13 cellular contexts compared by ENCODE assay signal in the genomic region with DNA sequence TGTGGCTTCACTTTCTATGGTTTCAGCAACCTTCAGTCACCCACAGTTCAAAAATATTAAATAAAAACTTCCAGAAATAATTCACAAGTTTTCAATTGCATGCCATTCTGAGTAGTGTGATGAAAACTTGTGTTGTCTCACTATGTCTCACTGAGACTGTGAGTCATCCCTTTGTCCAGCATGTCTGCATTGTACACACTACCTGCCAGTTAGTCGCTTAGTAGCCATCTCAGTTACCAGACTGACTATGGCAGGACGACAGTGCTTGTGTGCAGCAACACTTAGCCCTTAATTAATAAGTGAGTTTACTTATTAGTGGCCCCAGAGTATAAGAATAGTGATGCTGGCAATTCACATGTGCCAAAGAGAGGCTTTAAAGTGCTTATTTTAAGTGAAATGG. TPM values are rescaled to one million over a fixed set of nuclear protein-coding genes. Genes with fewer than 3 reads are reported as not detected.
DNase-seq lines count a peak whose midpoint lies in the region; ATAC-seq and TF ChIP-seq lines count a peak whose summit lies in the region.
"Had no signal": no experiment of that assay in that cellular context is flagged by ENCODE, and none has a peak within 500 bp of the region (broad histone marks: within the 10 kb centered on the region; RNA-seq: fewer than 3 reads in every experiment).

No MANE protein-coding gene starts in this region.

- H3K36me3 ChIP-seq in SJSA1, result peaks cover 4% of the 10 kb centered on the region; the same call in 1 of the 2 replicates

- no peaks in the 10 kb centered on the region for H3K27me3 Mint-ChIP-seq in activated T-cell treated with anti-CD3 and anti-CD28 coated beads, Interleukin-2, amount 50 U/mL, for 24 hours
- no peaks in the 10 kb centered on the region for H3K27me3 Mint-ChIP-seq in stimulated activated naive CD8-positive, alpha-beta T cell treated with anti-CD3 and anti-CD28 coated beads, Interleukin-15, amount 100 ng/mL, for 72 hours
- H3K27me3 Mint-ChIP-seq: central memory CD8-positive, alpha-beta T cell had no signal

- no peak overlapping the region for H3K4me3 Mint-ChIP-seq in activated T-cell treated with anti-CD3 and anti-CD28 coated beads, Interleukin-2, amount 50 U/mL, for 24 hours
- H3K4me3 Mint-ChIP-seq in stimulated activated naive CD8-positive, alpha-beta T cell treated with anti-CD3 and anti-CD28 coated beads, Interleukin-15, amount 100 ng/mL, for 72 hours, result no peak overlapping the region
- H3K4me3 Mint-ChIP-seq: central memory CD8-positive, alpha-beta T cell had no signal

- H3K4me3 ChIP-seq in SJSA1, result no peak overlapping the region
- H3K4me3 ChIP-seq in fibroblast of the aortic adventitia (ENCODE audit: low read depth, low read length), result no peak overlapping the region
- H3K4me3 ChIP-seq: K562, thoracic aorta had no signal

- H3K9me3 Mint-ChIP-seq in activated T-cell treated with anti-CD3 and anti-CD28 coated beads, Interleukin-2, amount 50 U/mL, for 24 hours, result no peaks in the 10 kb centered on the region
- no peaks in the 10 kb centered on the region for H3K9me3 Mint-ChIP-seq in stimulated activated naive CD8-positive, alpha-beta T cell treated with anti-CD3 and anti-CD28 coated beads, Interleukin-15, amount 100 ng/mL, for 72 hours
- H3K9me3 Mint-ChIP-seq: central memory CD8-positive, alpha-beta T cell had no signal

- H3K27ac ChIP-seq in SJSA1, result peak overlapping the region; percentile 48
- H3K27ac ChIP-seq: thoracic aorta had no signal

- ATAC-seq in stimulated activated naive CD8-positive, alpha-beta T cell treated with anti-CD3 and anti-CD28 coated beads, Interleukin-15, amount 100 ng/mL, for 72 hours, result peak; percentile 76
- ATAC-seq in GM19328 (IDR thresholded peaks at IDR 0.05; ENCODE audit: unreplicated experiment), result no peak
- ATAC-seq: K562 had no signal

- DNase-seq in activated T-cell treated with anti-CD3 and anti-CD28 coated beads, Interleukin-2, amount 50 U/mL, for 24 hours, result no peak
- no peak for DNase-seq in activated T-cell treated with anti-CD3 and anti-CD28 coated beads, Interleukin-2, amount 50 U/mL, for 1 hour
- DNase-seq in SJSA1 (ENCODE audit: low read depth in 1 of 2, low spot score in 2 of 2) (peak; percentile 60 to 62), fibroblast of the aortic adventitia (ENCODE audit: low read depth) (peak; percentile 77), NCI-H1436 (lab: John Stamatoyannopoulos, UW) (no peak), T-helper 9 cell (no peak)
- DNase-seq in stimulated activated naive CD8-positive, alpha-beta T cell treated with anti-CD3 and anti-CD28 coated beads, Interleukin-15, amount 100 ng/mL, for 72 hours, result no peak
- DNase-seq: hypothalamus, NCI-H2227 treated with DMSO at 0.1 percent for 48 hours had no signal

- no peaks in the 10 kb centered on the region for H3K9me3 ChIP-seq in SJSA1 (replicated peaks)
- H3K9me3 ChIP-seq: thoracic aorta had no signal

- H3K27ac Mint-ChIP-seq in activated T-cell treated with anti-CD3 and anti-CD28 coated beads, Interleukin-2, amount 50 U/mL, for 24 hours, result peak overlapping the region; percentile 14
- H3K27ac Mint-ChIP-seq in stimulated activated naive CD8-positive, alpha-beta T cell treated with anti-CD3 and anti-CD28 coated beads, Interleukin-15, amount 100 ng/mL, for 72 hours, result no peak overlapping the region

- TF ChIP-seq CTCF in fibroblast of the aortic adventitia (IDR thresholded peaks at IDR 0.05; ENCODE audit: insufficient read depth, low read length), result no peak

- H3K4me1 ChIP-seq in SJSA1 (replicated peaks), result peaks cover 7% of the 10 kb centered on the region

- H3K27me3 ChIP-seq in SJSA1 (replicated peaks), result no peaks in the 10 kb centered on the region

- H3K36me3 Mint-ChIP-seq in activated T-cell treated with anti-CD3 and anti-CD28 coated beads, Interleukin-2, amount 50 U/mL, for 24 hours (ENCODE audit: low read depth), result peaks cover 75% of the 10 kb centered on the region

- H3K4me1 Mint-ChIP-seq in activated T-cell treated with anti-CD3 and anti-CD28 coated beads, Interleukin-2, amount 50 U/mL, for 24 hours (ENCODE audit: low read depth), result peaks cover 18% of the 10 kb centered on the region
- no peaks in the 10 kb centered on the region for H3K4me1 Mint-ChIP-seq in stimulated activated naive CD8-positive, alpha-beta T cell treated with anti-CD3 and anti-CD28 coated beads, Interleukin-15, amount 100 ng/mL, for 72 hours

RNA-seq across cellular contexts. Expression of a gene that starts 22.5 kb away (rescaled TPM):
- total RNA-seq in SJSA1 (2014; rRNA removed; shearing (Covaris generic)), result 7.7 and 11.9 TPM in 2 replicates
- total RNA-seq in fibroblast of the aortic adventitia (ENCODE audit: low replicate concordance), result 14.6 and 28.9 TPM in 2 replicates

RNA-seq across cellular contexts. Expression of a gene that starts 27.7 kb away (rescaled TPM):
- total RNA-seq in SJSA1 (2014; rRNA removed; shearing (Covaris generic)), result not detected in 2 replicates
- 0.25 and 0.45 TPM in 2 replicates for total RNA-seq in fibroblast of the aortic adventitia (ENCODE audit: low replicate concordance)
- total RNA-seq: K562 had no signal

Comparison
In these comparisons a context has a peak if more than half of its experiments do, and no peak if none do; other contexts are left out.
1. DNase-seq: peak in SJSA1 (2 of 2) and fibroblast of the aortic adventitia (single experiment); none in activated T-cell treated with anti-CD3 and anti-CD28 coated beads, Interleukin-2, amount 50 U/mL, for 24 hours (single experiment), activated T-cell treated with anti-CD3 and anti-CD28 coated beads, Interleukin-2, amount 50 U/mL, for 1 hour (single experiment), stimulated activated naive CD8-positive, alpha-beta T cell treated with anti-CD3 and anti-CD28 coated beads, Interleukin-15, amount 100 ng/mL, for 72 hours (0 of 2), NCI-H1436 (single experiment) and T-helper 9 cell (single experiment).